ENCODE assay signal across 27 cellular contexts in the genomic region with DNA sequence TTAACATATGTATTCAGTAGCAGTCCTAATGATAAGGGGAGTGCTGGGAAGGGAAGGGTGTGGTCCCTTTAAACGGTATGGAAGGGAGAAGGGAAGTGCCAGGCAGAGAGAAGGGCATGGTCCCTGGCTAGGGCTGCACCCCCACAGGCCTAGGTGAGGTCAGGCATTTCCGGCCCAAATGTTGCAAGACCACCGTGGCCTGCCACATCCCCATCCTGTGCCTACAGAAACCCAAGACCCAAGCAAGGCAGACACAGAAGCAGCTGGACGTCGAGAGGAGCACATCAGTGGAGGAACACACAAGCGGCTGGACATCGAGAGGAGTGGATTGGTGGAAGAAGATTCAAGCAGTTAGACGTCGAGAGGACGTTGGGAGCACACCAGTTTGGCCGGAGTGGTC. TPM values are rescaled to one million over a fixed set of nuclear protein-coding genes. Genes with fewer than 3 reads are reported as not detected.
DNase-seq lines count a peak whose midpoint lies in the region; ATAC-seq and TF ChIP-seq lines count a peak whose summit lies in the region.
"Had no signal": no experiment of that assay in that cellular context is flagged by ENCODE, and none has a peak within 500 bp of the region (broad histone marks: within the 10 kb centered on the region; RNA-seq: fewer than 3 reads in every experiment).

No MANE protein-coding gene starts in this region.

- no peak overlapping the region for H3K9ac ChIP-seq in BLaER1

- 48 to 61% methylated on average over 11 of the region's 11 CpGs for WGBS in esophagus squamous epithelium, 2 donors

- H3K9me3 ChIP-seq in BLaER1 (no peaks in the 10 kb centered on the region), OCI-LY7 (ENCODE audit: low read length) (no peaks in the 10 kb centered on the region), esophagus squamous epithelium (no peaks in the 10 kb centered on the region)
- no peaks in the 10 kb centered on the region for H3K9me3 ChIP-seq in naive thymus-derived CD4-positive, alpha-beta T cell (ENCODE audit: control insufficient read depth in 2 of 3, low read length in 3 of 3)
- H3K9me3 ChIP-seq: BE2C, body of pancreas, Caco-2, right lobe of liver, upper lobe of left lung had no signal

- H3K27me3 Mint-ChIP-seq in GM23338 (ENCODE audit: insufficient read depth, low read depth, poor library complexity), result peaks cover 20% of the 10 kb centered on the region
- peaks cover 0 to 27% (median 0%) of the 10 kb centered on the region in 5 donors for H3K27me3 Mint-ChIP-seq in naive thymus-derived CD4-positive, alpha-beta T cell
- H3K27me3 Mint-ChIP-seq in activated naive CD4-positive, alpha-beta T cell treated with anti-CD3 and anti-CD28 coated beads, Interleukin-2, amount 10 ng/mL, durations not matched to agents 7 days and 5 days, result peaks cover 29% of the 10 kb centered on the region

- CTCF ChIA-PET in OCI-LY7 (lab: Charles Lee; ENCODE audit: unreplicated experiment), result no interaction called here
- CTCF ChIA-PET in naive thymus-derived CD4-positive, alpha-beta T cell (lab: Charles Lee), result no interaction called here
- CTCF ChIA-PET in activated naive CD4-positive, alpha-beta T cell treated with anti-CD3 and anti-CD28 coated beads, Interleukin-2, amount 10 ng/mL, durations not matched to agents 7 days and 5 days (lab: Charles Lee), result interaction anchor here (0.8 kb wide), 1 partner anchor 39 kb away, joined by 3 read pairs; no protein-coding TSS in a partner anchor

- H3K27ac Mint-ChIP-seq in GM23338, result peak overlapping the region; percentile 32; the same call in 1 of the 2 replicates
- peak overlapping the region in 1 of 9 donors; percentile 49 for H3K27ac Mint-ChIP-seq in naive thymus-derived CD4-positive, alpha-beta T cell
- H3K27ac Mint-ChIP-seq in activated naive CD4-positive, alpha-beta T cell treated with anti-CD3 and anti-CD28 coated beads, Interleukin-2, amount 10 ng/mL, durations not matched to agents 7 days and 5 days, result no peak overlapping the region
- H3K27ac Mint-ChIP-seq: stimulated activated memory B cell treated with anti-CD40 and anti-IgM and Interleukin-4, amounts not matched to agents 10 μg/mL and 1 μg/mL and 100 μg/mL, for 72 hours had no signal

- DNase-seq in GM23338 (ENCODE audit: low spot score) (peak; percentile 15), OCI-LY7 (ENCODE audit: low spot score) (no peak), esophagus squamous epithelium (lab: John Stamatoyannopoulos, UW) (no peak), GM13977 (ENCODE audit: low spot score) (no peak)
- no peak for DNase-seq in naive thymus-derived CD4-positive, alpha-beta T cell
- DNase-seq in activated CD4-positive, alpha-beta T cell treated with anti-CD3 and anti-CD28 coated beads, Interleukin-2, amount 50 U/mL, for 1 hour, result no peak
- DNase-seq in activated naive CD4-positive, alpha-beta T cell treated with anti-CD3 and anti-CD28 coated beads, Interleukin-2, amount 10 ng/mL, durations not matched to agents 7 days and 5 days, result no peak
- DNase-seq: activated CD4-positive, alpha-beta T cell treated with anti-CD3 and anti-CD28 coated beads for 4 hours; activated gamma-delta T cell; activated T-cell treated with anti-CD3 and anti-CD28 coated beads, Interleukin-2, amount 50 U/mL, for 1 hour; BE2C; body of pancreas; Caco-2; DMS79; GOT3; NCI-H1105; NCI-H187 treated with DMSO at 0.1 percent for 48 hours; NCI-H526; right lobe of liver; stimulated activated CD4-positive, alpha-beta T cell treated with anti-CD3 and anti-CD28 coated beads, Interleukin-12 subunit alpha, Interleukin-12 subunit beta, amount 100 ng/mL, for 4 hours; stimulated activated CD4-positive, alpha-beta T cell treated with anti-CD3 and anti-CD28 coated beads, Interleukin-4, amount 100 ng/mL, for 24 hours; T-helper 2 cell; upper lobe of left lung had no signal

- H3K9me2 ChIP-seq in GM23338 (ENCODE audit: insufficient read depth), result no peaks in the 10 kb centered on the region
- no peaks in the 10 kb centered on the region for H3K9me2 ChIP-seq in OCI-LY7 (ENCODE audit: insufficient read depth, low read length)

- TF ChIP-seq CTCF in GM23338 (conservative IDR thresholded peaks at IDR 0.05; ENCODE audit: low read depth in 2 of 2), result no peak
- no peak for TF ChIP-seq CTCF in OCI-LY7 (conservative IDR thresholded peaks at IDR 0.05; ENCODE audit: low read length)
- TF ChIP-seq CTCF in esophagus squamous epithelium (IDR thresholded peaks at IDR 0.05), result no peak
- TF ChIP-seq CTCF in GM13977 (IDR thresholded peaks at IDR 0.05; ENCODE audit: extremely low read depth, insufficient read depth, missing control alignments), result no peak

- intact Hi-C loops in OCI-LY7 (cut with micrococcal nuclease; ENCODE audit: unreplicated experiment), result no loop called here
- intact Hi-C loops in naive thymus-derived CD4-positive, alpha-beta T cell (cut with micrococcal nuclease), result no loop called here
- intact Hi-C loops in esophagus squamous epithelium (cut with DNase I), result no loop called here

- H3K4me1 ChIP-seq in BLaER1 (peaks cover 48% of the 10 kb centered on the region), GM23338 (ENCODE audit: insufficient read depth) (peaks cover 46% of the 10 kb centered on the region), OCI-LY7 (ENCODE audit: insufficient read depth, low read length, poor library complexity, severe bottlenecking) (peaks cover 35% of the 10 kb centered on the region), esophagus squamous epithelium (peaks cover 0 to 23% (median 2%) of the 10 kb centered on the region in 3 donors)
- no peaks in the 10 kb centered on the region for H3K4me1 ChIP-seq in naive thymus-derived CD4-positive, alpha-beta T cell (ENCODE audit: control insufficient read depth in 2 of 2, insufficient read depth in 2 of 2, low read length in 2 of 2)
- H3K4me1 ChIP-seq: Caco-2, right lobe of liver had no signal

- in situ Hi-C loops in GM13977 (cut with MboI; ENCODE audit: low pct_unique_long_range_greater_than_20kb, low sequenced_read_pairs, unreplicated experiment), result no loop called here

- H3K9me3 Mint-ChIP-seq in GM23338, result no peaks in the 10 kb centered on the region
- peaks cover 0 to 2% (median 0%) of the 10 kb centered on the region in 11 donors for H3K9me3 Mint-ChIP-seq in naive thymus-derived CD4-positive, alpha-beta T cell
- no peaks in the 10 kb centered on the region for H3K9me3 Mint-ChIP-seq in activated naive CD4-positive, alpha-beta T cell treated with anti-CD3 and anti-CD28 coated beads, Interleukin-2, amount 10 ng/mL, durations not matched to agents 7 days and 5 days
- H3K9me3 Mint-ChIP-seq: neural crest cell had no signal

- POLR2A ChIA-PET in OCI-LY7 (lab: Charles Lee), result interaction anchor here (2.1 kb wide), 1 partner anchor 17 kb away, joined by 9 read pairs; no protein-coding TSS in a partner anchor
- POLR2A ChIA-PET in naive thymus-derived CD4-positive, alpha-beta T cell (lab: Charles Lee), result no interaction called here

- peak; percentile 7; the same call in 1 of the 3 replicates for ATAC-seq in GM23338
- peak; percentile 72 for ATAC-seq in naive thymus-derived CD4-positive, alpha-beta T cell
- ATAC-seq: body of pancreas; right lobe of liver; stimulated activated memory B cell treated with anti-CD40 and anti-IgM and Interleukin-4, amounts not matched to agents 10 μg/mL and 1 μg/mL and 100 μg/mL, for 72 hours had no signal

- H3K4me3 ChIP-seq in BLaER1 (no peak overlapping the region), GM23338 (no peak overlapping the region), OCI-LY7 (ENCODE audit: low read depth, low read length, poor library complexity, severe bottlenecking) (no peak overlapping the region), esophagus squamous epithelium (no peak overlapping the region)
- no peak overlapping the region for H3K4me3 ChIP-seq in naive thymus-derived CD4-positive, alpha-beta T cell (ENCODE audit: low read length)
- H3K4me3 ChIP-seq: body of pancreas, right lobe of liver, SK-N-MC, upper lobe of left lung had no signal

- H3K36me3 Mint-ChIP-seq in GM23338 (ENCODE audit: low read depth), result no peaks in the 10 kb centered on the region
- no peaks in the 10 kb centered on the region for H3K36me3 Mint-ChIP-seq in naive thymus-derived CD4-positive, alpha-beta T cell
- no peaks in the 10 kb centered on the region for H3K36me3 Mint-ChIP-seq in activated naive CD4-positive, alpha-beta T cell treated with anti-CD3 and anti-CD28 coated beads, Interleukin-2, amount 10 ng/mL, durations not matched to agents 7 days and 5 days

- TF ChIP-seq POLR2A in esophagus squamous epithelium (IDR thresholded peaks at IDR 0.05), result no peak

- H3K27ac ChIP-seq in BLaER1, result no peak overlapping the region
- no peak overlapping the region for H3K27ac ChIP-seq in GM23338 (ENCODE audit: low read depth)
- H3K27ac ChIP-seq in OCI-LY7 (ENCODE audit: low read depth, low read length, poor library complexity, severe bottlenecking), result no peak overlapping the region
- no peak overlapping the region for H3K27ac ChIP-seq in naive thymus-derived CD4-positive, alpha-beta T cell (ENCODE audit: low read depth, low read length)
- no peak overlapping the region for H3K27ac ChIP-seq in esophagus squamous epithelium
- H3K27ac ChIP-seq: body of pancreas, right lobe of liver, SK-N-MC, upper lobe of left lung had no signal

- H3K79me2 ChIP-seq in GM23338 (replicated peaks; ENCODE audit: insufficient read depth) (peaks cover 52% of the 10 kb centered on the region), OCI-LY7 (ENCODE audit: insufficient read depth, low read depth, low read length) (peaks cover 19% of the 10 kb centered on the region)

- no peak overlapping the region for H2AFZ ChIP-seq in GM23338
- H2AFZ ChIP-seq in OCI-LY7 (ENCODE audit: low read length), result no peak overlapping the region

- H3K36me3 ChIP-seq in BLaER1, result no peaks in the 10 kb centered on the region
- no peaks in the 10 kb centered on the region for H3K36me3 ChIP-seq in GM23338 (ENCODE audit: insufficient read depth)
- no peaks in the 10 kb centered on the region for H3K36me3 ChIP-seq in OCI-LY7 (ENCODE audit: insufficient read depth, low read length)
- no peaks in the 10 kb centered on the region for H3K36me3 ChIP-seq in naive thymus-derived CD4-positive, alpha-beta T cell (ENCODE audit: control insufficient read depth in 2 of 3, insufficient read depth in 3 of 3, low read length in 3 of 3)
- no peaks in the 10 kb centered on the region for H3K36me3 ChIP-seq in esophagus squamous epithelium
- H3K36me3 ChIP-seq: BE2C, right lobe of liver, upper lobe of left lung had no signal

- peaks cover 93% of the 10 kb centered on the region for H4K20me1 ChIP-seq in BLaER1
- H4K20me1 ChIP-seq in GM23338 (replicated peaks; ENCODE audit: insufficient read depth), result no peaks in the 10 kb centered on the region; the same call in 1 of the 2 replicates
- no peaks in the 10 kb centered on the region for H4K20me1 ChIP-seq in OCI-LY7 (ENCODE audit: insufficient read depth, low read length)

- peaks cover 6% of the 10 kb centered on the region; the same call in 1 of the 2 replicates for H3F3A ChIP-seq in GM23338 (replicated peaks; ENCODE audit: low read depth)

- H3K4me1 Mint-ChIP-seq in GM23338, result peaks cover 52% of the 10 kb centered on the region
- peaks cover 0 to 13% (median 7%) of the 10 kb centered on the region in 7 donors for H3K4me1 Mint-ChIP-seq in naive thymus-derived CD4-positive, alpha-beta T cell
- H3K4me1 Mint-ChIP-seq in activated naive CD4-positive, alpha-beta T cell treated with anti-CD3 and anti-CD28 coated beads, Interleukin-2, amount 10 ng/mL, durations not matched to agents 7 days and 5 days, result peaks cover 15% of the 10 kb centered on the region

- peak overlapping the region; percentile 10; the same call in 2 of the 3 replicates for H3K4me3 Mint-ChIP-seq in GM23338
- peak overlapping the region in 1 of 10 donors; percentile 25 for H3K4me3 Mint-ChIP-seq in naive thymus-derived CD4-positive, alpha-beta T cell
- no peak overlapping the region for H3K4me3 Mint-ChIP-seq in activated naive CD4-positive, alpha-beta T cell treated with anti-CD3 and anti-CD28 coated beads, Interleukin-2, amount 10 ng/mL, durations not matched to agents 7 days and 5 days
- H3K4me3 Mint-ChIP-seq: neural crest cell; stimulated activated memory B cell treated with anti-CD40 and anti-IgM and Interleukin-4, amounts not matched to agents 10 μg/mL and 1 μg/mL and 100 μg/mL, for 72 hours had no signal

- H3K27me3 ChIP-seq in BLaER1, result no peaks in the 10 kb centered on the region
- peaks cover 7% of the 10 kb centered on the region; the same call in 1 of the 2 replicates for H3K27me3 ChIP-seq in GM23338 (ENCODE audit: insufficient read depth)
- no peaks in the 10 kb centered on the region for H3K27me3 ChIP-seq in naive thymus-derived CD4-positive, alpha-beta T cell (ENCODE audit: control insufficient read depth in 2 of 2, insufficient read depth in 2 of 2, low read length in 2 of 2)
- no peaks in the 10 kb centered on the region for H3K27me3 ChIP-seq in esophagus squamous epithelium
- H3K27me3 ChIP-seq: BE2C, body of pancreas, right lobe of liver, upper lobe of left lung had no signal

- BruUV-seq in OCI-LY7 (replicated peaks; lab: Mats Ljungman, UMichigan), result no TSS peak

- H3K4me2 ChIP-seq in BLaER1, result peak overlapping the region; percentile 28; the same call in 1 of the 2 replicates
- H3K4me2 ChIP-seq in GM23338, result peak overlapping the region; percentile 10
- 0 out of 2 replicates have a peak overlapping the region, but pooled peaks have one; percentile 2 for H3K4me2 ChIP-seq in OCI-LY7 (ENCODE audit: low read length)

RNA-seq across cellular contexts. Expression of gene RRAGD, which starts 5.9 kb away (rescaled TPM):
- 20.1 and 22.1 TPM in 2 replicates for total RNA-seq in GM23338 (2014; rRNA removed; shearing (Covaris generic))
- 7.0 and 8.5 TPM in 2 replicates for polyA plus RNA-seq in GM23338 (2016; fragmentation: Nextera tagmentation; extraction: Ambion mirVana)
- total RNA-seq in OCI-LY7 (2014; rRNA removed; shearing (Covaris generic)), result 6.2 and 6.5 TPM in 2 replicates
- 12.9 and 17.6 TPM in 2 replicates for total RNA-seq in OCI-LY7 (2022)
- 10 to 100 TPM in 2 of 5 experiments, 1 to 10 TPM in 3; 7.3 to 12.1 (median 9.6) TPM for total RNA-seq in naive thymus-derived CD4-positive, alpha-beta T cell
- 1 to 10 TPM; 2.4 to 3.2 TPM for polyA plus RNA-seq in naive thymus-derived CD4-positive, alpha-beta T cell
- 10 to 100 TPM; 21.1 to 67.1 (median 33.9) TPM for total RNA-seq in esophagus squamous epithelium

RNA-seq across cellular contexts. Expression of gene ANKRD6, which starts 26.8 kb away (rescaled TPM):
- total RNA-seq in GM23338 (2014; rRNA removed; shearing (Covaris generic)), result 9.2 and 20.4 TPM in 2 replicates
- 2.1 and 3.2 TPM in 2 replicates for polyA plus RNA-seq in GM23338 (2016; fragmentation: Nextera tagmentation; extraction: Ambion mirVana)
- 2.2 and 2.4 TPM in 2 replicates for total RNA-seq in OCI-LY7 (2014; rRNA removed; shearing (Covaris generic))
- 4.8 and 7.0 TPM in 2 replicates for total RNA-seq in OCI-LY7 (2022)
- total RNA-seq in naive thymus-derived CD4-positive, alpha-beta T cell, result 1 to 10 TPM; 3.1 to 6.6 (median 3.8) TPM
- 1 to 10 TPM in 1 of 2 donors, under 1 TPM in 1; 0.71 to 2.2 TPM for polyA plus RNA-seq in naive thymus-derived CD4-positive, alpha-beta T cell
- total RNA-seq in esophagus squamous epithelium, result 10 to 100 TPM in 1 of 4 donors, 1 to 10 TPM in 3; 5.8 to 12.0 (median 7.3) TPM

RNA-seq across cellular contexts. Expression of gene UBE2J1, which starts 53.6 kb away (rescaled TPM):
- total RNA-seq in GM23338 (2014; rRNA removed; shearing (Covaris generic)), result 10.3 and 13.1 TPM in 2 replicates
- 6.4 and 7.5 TPM in 2 replicates for polyA plus RNA-seq in GM23338 (2016; fragmentation: Nextera tagmentation; extraction: Ambion mirVana)
- total RNA-seq in OCI-LY7 (2014; rRNA removed; shearing (Covaris generic)), result 117 and 123 TPM in 2 replicates
- total RNA-seq in OCI-LY7 (2022), result 243 and 265 TPM in 2 replicates
- total RNA-seq in naive thymus-derived CD4-positive, alpha-beta T cell, result 10 to 100 TPM; 18.8 to 47.7 (median 27.7) TPM
- 10 to 100 TPM; 25.1 to 33.8 TPM for polyA plus RNA-seq in naive thymus-derived CD4-positive, alpha-beta T cell
- total RNA-seq in esophagus squamous epithelium, result 10 to 100 TPM; 27.2 to 37.3 (median 29.9) TPM
